In the genomic region with DNA sequence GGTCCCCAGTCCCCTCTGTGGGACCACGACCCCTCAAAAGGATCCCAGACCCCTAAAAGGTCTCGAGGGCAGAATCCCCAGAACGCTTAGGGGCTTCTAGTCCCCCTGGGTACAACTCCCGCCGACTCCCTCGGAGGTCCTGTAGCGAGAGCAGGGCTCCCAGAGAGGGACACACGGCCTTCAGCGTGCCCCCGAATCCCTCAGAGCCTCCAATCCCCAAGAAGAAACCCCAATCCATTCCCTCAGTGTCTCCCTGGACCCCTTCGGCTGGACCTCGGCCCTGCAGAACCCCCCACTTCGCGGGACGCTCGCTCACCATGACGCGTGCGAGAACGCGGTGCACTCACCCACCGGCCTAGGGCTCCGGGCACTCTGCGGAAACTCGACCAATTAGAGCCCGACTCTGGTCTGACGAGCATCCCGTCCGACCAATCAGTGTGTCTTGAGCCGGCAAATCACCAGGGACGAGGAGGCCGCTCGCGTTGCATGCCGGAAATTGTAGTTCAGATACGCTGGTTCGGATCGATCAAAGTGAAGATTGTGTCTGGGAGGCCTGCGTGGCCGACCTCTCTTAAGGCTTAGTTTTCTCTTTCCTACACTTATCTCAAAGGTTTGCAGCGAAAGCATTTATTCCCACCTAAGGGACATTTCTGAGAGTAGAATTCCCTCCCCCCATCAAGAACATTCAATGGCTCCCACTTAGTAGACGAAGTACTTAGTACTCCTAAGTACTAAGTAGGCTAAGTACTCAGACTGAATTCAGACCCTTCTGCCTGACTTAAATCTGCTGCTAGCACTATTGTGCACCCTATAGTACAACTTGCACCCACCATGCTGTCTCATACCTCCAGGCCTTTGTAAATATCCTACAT, we compare ENCODE assay signal across 8 cellular contexts. TPM values are rescaled to one million over a fixed set of nuclear protein-coding genes. Genes with fewer than 3 reads are reported as not detected.
DNase-seq lines count a peak whose midpoint lies in the region; ATAC-seq, FAIRE-seq and TF ChIP-seq lines count a peak whose summit lies in the region.

A gene (minus strand): TSS at position 369 of the 872 bp plus-strand sequence. CDS start 50 bp downstream, at position 319.

- peak; percentile 99 for DNase-seq in D721Med (ENCODE audit: insufficient read length, low spot score)
- DNase-seq in HuH-7 (ENCODE audit: low spot score): peak; percentile 100
- peak; percentile 95 for DNase-seq in activated CD8-positive, alpha-beta memory T cell treated with anti-CD3 and anti-CD28 coated beads, Interleukin-2, amount 50 U/mL, for 24 hours (ENCODE audit: extremely low read depth)
- DNase-seq in endothelial cell (ENCODE audit: low spot score): peak; percentile 93
- peak; percentile 95 to 98 for DNase-seq in mesothelial cell of epicardium (ENCODE audit: low spot score in 2 of 2, unreplicated experiment in 2 of 2)
- peak; percentile 89 to 94 for DNase-seq in stimulated activated CD8-positive, alpha-beta memory T cell treated with anti-CD3 and anti-CD28 coated beads, Interleukin-15, amount 100 ng/mL, for 4 hours (ENCODE audit: low read depth in 2 of 2)

- no peak within 1 kb of the TSS for H2AFZ ChIP-seq in OCI-LY1 (ENCODE audit: low read length)

- peak within 1 kb of the TSS; percentile 89 for H3K9ac ChIP-seq in OCI-LY1 (ENCODE audit: low read length)

- no peaks in the 10 kb centered on the region for H3K79me2 ChIP-seq in OCI-LY1 (ENCODE audit: insufficient read depth, low read length)

- H3K4me1 ChIP-seq in OCI-LY1 (ENCODE audit: insufficient read depth, low read length, severe bottlenecking): peaks cover 22% of the 10 kb centered on the region

- H3K4me3 ChIP-seq in OCI-LY1 (ENCODE audit: low read depth, low read length, poor library complexity, severe bottlenecking): peak within 1 kb of the TSS; percentile 78

- H3K4me2 ChIP-seq in OCI-LY1 (ENCODE audit: low read length): peak within 1 kb of the TSS; percentile 79

- peaks cover 8% of the 10 kb centered on the region for H3K27me3 Mint-ChIP-seq in endothelial cell (ENCODE audit: unreplicated experiment)
- H3K27me3 Mint-ChIP-seq in mesothelial cell of epicardium (ENCODE audit: low read depth): peaks cover 5% of the 10 kb centered on the region

- no peaks in the 10 kb centered on the region for H3K9me3 ChIP-seq in OCI-LY1 (ENCODE audit: low read length)

- FAIRE-seq in D721Med (lab: Jason Lieb, UNC): no peak

- peak; percentile 97 for ATAC-seq in GM21515 (IDR thresholded peaks at IDR 0.05; ENCODE audit: unreplicated experiment)

- TF ChIP-seq CTCF in D721Med (IDR thresholded peaks at IDR 0.05; ENCODE audit: insufficient read depth, missing control alignments) (no peak), OCI-LY1 (IDR thresholded peaks at IDR 0.05; ENCODE audit: low read length) (no peak), endothelial cell (IDR thresholded peaks at IDR 0.05; ENCODE audit: unreplicated experiment) (no peak), mesothelial cell of epicardium (IDR thresholded peaks at IDR 0.05; ENCODE audit: unreplicated experiment) (no peak)

- no peaks in the 10 kb centered on the region for H3K36me3 Mint-ChIP-seq in endothelial cell (ENCODE audit: low read depth, unreplicated experiment)
- peaks cover 2% of the 10 kb centered on the region for H3K36me3 Mint-ChIP-seq in mesothelial cell of epicardium

- H3K27me3 ChIP-seq in OCI-LY1 (ENCODE audit: insufficient read depth, low read length): no peaks in the 10 kb centered on the region

- peak within 1 kb of the TSS; percentile 96 for H3K4me3 Mint-ChIP-seq in endothelial cell (ENCODE audit: unreplicated experiment)
- peak within 1 kb of the TSS; percentile 97 for H3K4me3 Mint-ChIP-seq in mesothelial cell of epicardium

- peak within 1 kb of the TSS; percentile 27 for H3K27ac ChIP-seq in OCI-LY1 (ENCODE audit: low read depth, low read length, poor library complexity, severe bottlenecking)

- no peaks in the 10 kb centered on the region for H3F3A ChIP-seq in OCI-LY1 (ENCODE audit: insufficient read depth, low read length)

- H4K20me1 ChIP-seq in OCI-LY1 (ENCODE audit: insufficient read depth, low read length): no peaks in the 10 kb centered on the region

- H3K36me3 ChIP-seq in OCI-LY1 (ENCODE audit: insufficient read depth, low read length): peaks cover 11% of the 10 kb centered on the region

- H3K9me2 ChIP-seq in OCI-LY1 (ENCODE audit: low read depth, low read length): no peaks in the 10 kb centered on the region

- H3K4me1 Mint-ChIP-seq in endothelial cell (ENCODE audit: unreplicated experiment) (peaks cover 5% of the 10 kb centered on the region), mesothelial cell of epicardium (peaks cover 17% of the 10 kb centered on the region)

- H3K27ac Mint-ChIP-seq in endothelial cell (ENCODE audit: unreplicated experiment) (peak within 1 kb of the TSS; percentile 74), mesothelial cell of epicardium (peak within 1 kb of the TSS; percentile 90)

- H3K9me3 Mint-ChIP-seq in endothelial cell (ENCODE audit: unreplicated experiment) (no peaks in the 10 kb centered on the region), mesothelial cell of epicardium (no peaks in the 10 kb centered on the region)

RNA-seq across cellular contexts. Expression of the gene that starts here (rescaled TPM):
- total RNA-seq in endothelial cell (ENCODE audit: unreplicated experiment): 25.1 TPM
- 45.5 to 48.4 TPM (median 46.5 TPM) in 3 replicates for total RNA-seq in mesothelial cell of epicardium

Comparison
In these comparisons a context has a peak if more than half of its experiments do, and no peak if none do; other contexts are left out.
1. Peak in every context shown above with its lines: DNase-seq, ATAC-seq, H3K4me3 ChIP-seq and H3K27ac ChIP-seq.